ENCODE assay signal across 24 cellular contexts in genomic region chr21:37665230-37666024, GRCh38.
DNase-seq lines count a peak whose midpoint lies in the region; ATAC-seq, FAIRE-seq and TF ChIP-seq lines count a peak whose summit lies in the region.
"Had no signal": no experiment of that assay in that cellular context is flagged by ENCODE, and none has a peak within 500 bp of the region (broad histone marks: within the 10 kb centered on the region; RNA-seq: fewer than 3 reads in every experiment).

No MANE protein-coding gene starts in this region.

- H3K4me1 Mint-ChIP-seq in osteocyte (ENCODE audit: unreplicated experiment) = peaks cover 11% of the 10 kb centered on the region
- H3K4me1 Mint-ChIP-seq: activated CD4-positive, alpha-beta T cell treated with anti-CD3 and anti-CD28 coated beads for 36 hours; activated CD8-positive, alpha-beta memory T cell treated with anti-CD3 and anti-CD28 coated beads, Interleukin-2, amount 10 ng/mL, durations not matched to agents 7 days and 5 days had no signal

- no peak for TF ChIP-seq EP300 in upper lobe of left lung (IDR thresholded peaks at IDR 0.05)

- H3K4me1 ChIP-seq in heart left ventricle (peaks cover 0 to 18% (median 6%) of the 10 kb centered on the region in 12 donors), upper lobe of left lung (peaks cover 0 to 26% (median 10%) of the 10 kb centered on the region in 4 donors)
- H3K4me1 ChIP-seq: spleen had no signal

- no peaks in the 10 kb centered on the region for H3K36me3 Mint-ChIP-seq in osteocyte (ENCODE audit: unreplicated experiment)
- H3K36me3 Mint-ChIP-seq: activated CD8-positive, alpha-beta memory T cell treated with anti-CD3 and anti-CD28 coated beads, Interleukin-2, amount 10 ng/mL, durations not matched to agents 7 days and 5 days had no signal

- H3K36me3 ChIP-seq in heart left ventricle = no peaks in the 10 kb centered on the region
- H3K36me3 ChIP-seq in bronchial epithelial cell (ENCODE audit: control insufficient read depth, insufficient read depth, low read length) = no peaks in the 10 kb centered on the region
- no peaks in the 10 kb centered on the region for H3K36me3 ChIP-seq in upper lobe of left lung
- H3K36me3 ChIP-seq: BLaER1 treated with 17β-estradiol and CSF1 and Interleukin-3, amounts not matched to agents 10 nM and 100 nM; spleen had no signal

- H3K4me3 ChIP-seq in heart left ventricle (no peak overlapping the region), bronchial epithelial cell (ENCODE audit: low read depth, low read length) (no peak overlapping the region), fibroblast of the aortic adventitia (ENCODE audit: low read depth, low read length) (no peak overlapping the region), upper lobe of left lung (no peak overlapping the region)
- H3K4me3 ChIP-seq: BLaER1 treated with 17β-estradiol and CSF1 and Interleukin-3, amounts not matched to agents 10 nM and 100 nM; dorsolateral prefrontal cortex; spleen had no signal

- no peak overlapping the region for H3K4me3 Mint-ChIP-seq in osteocyte (ENCODE audit: unreplicated experiment)
- H3K4me3 Mint-ChIP-seq: activated CD4-positive, alpha-beta T cell treated with anti-CD3 and anti-CD28 coated beads for 36 hours; activated CD8-positive, alpha-beta memory T cell treated with anti-CD3 and anti-CD28 coated beads, Interleukin-2, amount 10 ng/mL, durations not matched to agents 7 days and 5 days had no signal

- TF ChIP-seq POLR2A in heart left ventricle (IDR thresholded peaks at IDR 0.05) (no peak), upper lobe of left lung (IDR thresholded peaks at IDR 0.05) (no peak)

- no peak overlapping the region for H3K27ac Mint-ChIP-seq in osteocyte (ENCODE audit: unreplicated experiment)
- H3K27ac Mint-ChIP-seq: activated CD4-positive, alpha-beta T cell treated with anti-CD3 and anti-CD28 coated beads for 36 hours; activated CD8-positive, alpha-beta memory T cell treated with anti-CD3 and anti-CD28 coated beads, Interleukin-2, amount 10 ng/mL, durations not matched to agents 7 days and 5 days; activated T-helper 2 cell treated with anti-CD3 and anti-CD28 coated beads, Interferon-gamma antibody, Interleukin-2, Interleukin-4, amounts not matched to agents 10 μg/mL and 5 μg/mL and 100 μg/mL, durations not matched to agents 14 hours and 24 hours and 36 hours had no signal

- H3K9me3 Mint-ChIP-seq in osteocyte (ENCODE audit: unreplicated experiment) = no peaks in the 10 kb centered on the region
- H3K9me3 Mint-ChIP-seq: activated T-helper 2 cell treated with anti-CD3 and anti-CD28 coated beads, Interferon-gamma antibody, Interleukin-2, Interleukin-4, amounts not matched to agents 10 μg/mL and 5 μg/mL and 100 μg/mL, durations not matched to agents 14 hours and 24 hours and 36 hours had no signal

- DNase-seq in heart left ventricle = no peak
- DNase-seq in Right ventricle myocardium superior = no peak
- DNase-seq in bronchial epithelial cell (ENCODE audit: low read depth) = peak; percentile 63
- peak; percentile 76 for DNase-seq in fibroblast of the aortic adventitia (ENCODE audit: low read depth)
- DNase-seq in upper lobe of left lung = no peak
- DNase-seq in NK-92 (lab: John Stamatoyannopoulos, UW; ENCODE audit: unreplicated experiment) = no peak
- no peak for DNase-seq in osteocyte (ENCODE audit: extremely low spot score, unreplicated experiment)
- no peak for DNase-seq in NCI-H748 (lab: John Stamatoyannopoulos, UW; ENCODE audit: unreplicated experiment)
- DNase-seq: activated CD4-positive, alpha-beta T cell treated with anti-CD3 and anti-CD28 coated beads for 36 hours; activated CD8-positive, alpha-beta memory T cell treated with anti-CD3 and anti-CD28 coated beads, Interleukin-2, amount 10 ng/mL, durations not matched to agents 7 days and 5 days; dorsolateral prefrontal cortex; GDM1; MM.1S; NCI-H1694; NCI-H226; RPMI8226; spleen; stimulated activated CD4-positive, alpha-beta T cell treated with anti-CD3 and anti-CD28 coated beads, Interleukin-4, amount 100 ng/mL, for 4 hours; SW 1271 had no signal

- FAIRE-seq in bronchial epithelial cell (lab: Jason Lieb, UNC) = no peak
- FAIRE-seq: GM19239, H54, HepG2 had no signal

- ATAC-seq in heart left ventricle = peak in 3 of 4 donors; percentile 18 to 44 (median 20)
- no peak for ATAC-seq in Right ventricle myocardium superior (ENCODE audit: poor library complexity)
- ATAC-seq in upper lobe of left lung (ENCODE audit: low FRiP score in 2 of 2) = no peak
- ATAC-seq: activated CD4-positive, alpha-beta T cell treated with anti-CD3 and anti-CD28 coated beads for 36 hours; activated CD8-positive, alpha-beta memory T cell treated with anti-CD3 and anti-CD28 coated beads, Interleukin-2, amount 10 ng/mL, durations not matched to agents 7 days and 5 days; HepG2 had no signal

- no peaks in the 10 kb centered on the region for H3K27me3 Mint-ChIP-seq in osteocyte (ENCODE audit: unreplicated experiment)

- H3K27ac ChIP-seq in heart left ventricle (peak overlapping the region in 8 of 12 donors; percentile 11 to 58 (median 40)), upper lobe of left lung (peak overlapping the region in 3 of 4 donors; percentile 14 to 58 (median 29))
- H3K27ac ChIP-seq: BLaER1 treated with 17β-estradiol and CSF1 and Interleukin-3, amounts not matched to agents 10 nM and 100 nM; spleen had no signal

- TF ChIP-seq CTCF in heart left ventricle (IDR thresholded peaks at IDR 0.05) (no peak), bronchial epithelial cell (IDR thresholded peaks at IDR 0.05; ENCODE audit: insufficient read depth, low read length, severe bottlenecking) (no peak), fibroblast of the aortic adventitia (IDR thresholded peaks at IDR 0.05; ENCODE audit: insufficient read depth, low read length) (no peak), upper lobe of left lung (IDR thresholded peaks at IDR 0.05) (no peak), osteocyte (IDR thresholded peaks at IDR 0.05) (no peak)

- intact Hi-C loops in heart left ventricle (cut with DNase I) = no loop called here
- intact Hi-C loops in Right ventricle myocardium superior (cut with DNase I) = no loop called here

- 40 to 52% (median 46%) methylated on average over 10 of the region's 10 CpGs for WGBS in heart left ventricle, 4 donors
- whole genome bisulfite sequencing in upper lobe of left lung, 2 donors = 54 to 64% methylated on average over 10 of the region's 10 CpGs

- H3K9me3 ChIP-seq in heart left ventricle (no peaks in the 10 kb centered on the region), upper lobe of left lung (no peaks in the 10 kb centered on the region)

- no peaks in the 10 kb centered on the region for H3K27me3 ChIP-seq in heart left ventricle
- H3K27me3 ChIP-seq in bronchial epithelial cell (ENCODE audit: control insufficient read depth, insufficient read depth, low read length) = no peaks in the 10 kb centered on the region
- H3K27me3 ChIP-seq in upper lobe of left lung = no peaks in the 10 kb centered on the region
- H3K27me3 ChIP-seq: BLaER1 treated with 17β-estradiol and CSF1 and Interleukin-3, amounts not matched to agents 10 nM and 100 nM; dorsolateral prefrontal cortex; spleen had no signal

Comparison
In these comparisons a context has a peak if more than half of its experiments do, and no peak if none do; other contexts are left out.
1. ATAC-seq: peak in heart left ventricle (3 of 4); none in Right ventricle myocardium superior (single experiment) and upper lobe of left lung (0 of 2).
2. DNase-seq: peak in bronchial epithelial cell (single experiment) and fibroblast of the aortic adventitia (single experiment); none in heart left ventricle (0 of 5), Right ventricle myocardium superior (single experiment), upper lobe of left lung (0 of 2), NK-92 (single experiment), osteocyte (single experiment) and NCI-H748 (single experiment).